9 cellular contexts compared by ENCODE assay signal in genomic region chr14:87073880-87074570, GRCh38.
"Had no signal": no experiment of that assay in that cellular context is flagged by ENCODE, and none has a peak within 500 bp of the region (broad histone marks: within the 10 kb centered on the region; RNA-seq: fewer than 3 reads in every experiment).

No MANE protein-coding gene starts in this region.

- H3K9me3 ChIP-seq: HAP-1 had no signal

- FAIRE-seq: HepG2 had no signal

- H3K4me3 ChIP-seq: GM23248, HAP-1 had no signal

- ATAC-seq: HCT116, HepG2 had no signal

- H3K36me3 ChIP-seq: HAP-1 had no signal

- DNase-seq: GM23248, GOT3, H7, HFFc6, KBM-7 had no signal

- H2AFZ ChIP-seq: GM23248 had no signal

- H3K4me1 ChIP-seq: HAP-1 had no signal

- H3K27ac ChIP-seq: GM23248, HL-60 had no signal

- H3K9ac ChIP-seq: GM23248 had no signal
